Comparison of ENCODE assay signal across 29 cellular contexts in the genomic region with DNA sequence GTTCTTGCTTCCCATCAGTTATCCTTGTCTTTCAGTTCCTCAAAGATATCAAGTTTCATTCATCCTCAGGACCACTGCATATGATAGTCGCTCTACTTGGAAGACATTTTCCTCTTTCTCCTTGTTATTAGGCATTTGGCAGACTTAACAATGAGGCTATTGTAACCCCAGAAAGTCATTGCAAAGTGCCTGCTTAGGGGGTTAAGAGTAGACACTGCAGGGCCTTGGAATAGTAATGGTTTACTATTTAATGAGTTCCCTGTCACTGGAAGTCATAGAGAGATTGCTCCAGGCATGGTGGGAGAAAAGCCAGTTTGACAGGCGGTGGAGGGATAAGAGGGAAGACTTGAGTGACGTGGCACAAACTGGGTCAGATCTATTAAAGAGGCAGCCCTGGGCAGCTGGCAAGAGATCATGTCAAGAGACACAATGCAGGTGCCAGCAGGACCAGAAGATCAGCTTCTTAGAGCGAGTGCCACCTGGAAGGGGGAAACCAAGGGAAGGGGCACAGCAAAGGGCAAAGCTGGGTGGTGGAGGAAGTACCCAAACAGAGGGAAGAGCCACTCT. TPM values are rescaled to one million over a fixed set of nuclear protein-coding genes. Genes with fewer than 3 reads are reported as not detected.
DNase-seq lines count a peak whose midpoint lies in the region; ATAC-seq and TF ChIP-seq lines count a peak whose summit lies in the region.
"Had no signal": no experiment of that assay in that cellular context is flagged by ENCODE, and none has a peak within 500 bp of the region (broad histone marks: within the 10 kb centered on the region; RNA-seq: fewer than 3 reads in every experiment).

No MANE protein-coding gene starts in this region.

- H3K36me3 ChIP-seq in suprapubic skin (no peaks in the 10 kb centered on the region), SK-N-SH (replicated peaks in 1 of 2; ENCODE audit: control insufficient read depth in 1 of 2, insufficient read depth in 2 of 2, low read length in 1 of 2) (no peaks in the 10 kb centered on the region)
- H3K36me3 ChIP-seq: tibial nerve had no signal

- no peak overlapping the region for H3K4me3 ChIP-seq in suprapubic skin
- no peak overlapping the region for H3K4me3 ChIP-seq in SK-N-SH (ENCODE audit: low read depth in 2 of 2, low read length in 1 of 2)
- H3K4me3 ChIP-seq: hepatocyte, spleen, tibial nerve had no signal

- no peak for TF ChIP-seq RAD21 in SK-N-SH (IDR thresholded peaks at IDR 0.05; ENCODE audit: low read length)

- ATAC-seq in GM19467 (IDR thresholded peaks at IDR 0.05; ENCODE audit: unreplicated experiment), result no peak

- H3K27ac ChIP-seq in VCaP, result peak overlapping the region; percentile 66
- H3K27ac ChIP-seq in suprapubic skin, result peak overlapping the region; percentile 46
- no peak overlapping the region for H3K27ac ChIP-seq in SK-N-SH (ENCODE audit: low read depth in 2 of 2, low read length in 1 of 2)
- H3K27ac ChIP-seq: foreskin keratinocyte, hepatocyte, spleen, tibial nerve had no signal

- no peak for TF ChIP-seq POLR2A in suprapubic skin (IDR thresholded peaks at IDR 0.05)

- no peak overlapping the region for H3K4me2 ChIP-seq in SK-N-SH
- H3K4me2 ChIP-seq: hepatocyte had no signal

- no peak overlapping the region for H2AFZ ChIP-seq in SK-N-SH (ENCODE audit: low read depth)
- H2AFZ ChIP-seq: hepatocyte had no signal

- POLR2A ChIA-PET in SK-N-SH (lab: Yijun Ruan, JAX), result no interaction called here

- no peaks in the 10 kb centered on the region for H3F3A ChIP-seq in SK-N-SH (replicated peaks; ENCODE audit: insufficient read depth)

- DNase-seq in NCI-H524 (lab: John Stamatoyannopoulos, UW), result peak; percentile 2 to 4
- no peak for DNase-seq in NCI-H524 treated with DMSO at 0.1 percent for 48 hours (lab: John Stamatoyannopoulos, UW)
- DNase-seq in left kidney (ENCODE audit: low read depth, low spot score), result peak; percentile 36
- no peak for DNase-seq in suprapubic skin (ENCODE audit: low spot score in 2 of 2)
- DNase-seq in DMS53 (lab: John Stamatoyannopoulos, UW), result no peak
- DNase-seq in SK-N-SH, result no peak
- DNase-seq: activated CD4-positive, alpha-beta T cell treated with anti-CD3 and anti-CD28 coated beads for 1 hour; aorta; cerebellar nuclear complex; DMS153; effector CD8-positive, alpha-beta T cell; GF-D8; KBM-7; NCI-H2171 treated with DMSO at 0.1 percent for 48 hours; NCI-H69; spleen; stimulated activated CD4-positive, alpha-beta T cell treated with anti-CD3 and anti-CD28 coated beads, Interleukin-4, amount 100 ng/mL, for 1 hour; stimulated activated naive CD4-positive, alpha-beta T cell had no signal

- H3K79me2 ChIP-seq in SK-N-SH (ENCODE audit: insufficient read depth), result no peaks in the 10 kb centered on the region
- H3K79me2 ChIP-seq: hepatocyte had no signal

- TF ChIP-seq CTCF in VCaP (conservative IDR thresholded peaks at IDR 0.05) (no peak), suprapubic skin (IDR thresholded peaks at IDR 0.05) (no peak), SK-N-SH (IDR thresholded peaks at IDR 0.05) (no peak)

- H3K4me1 ChIP-seq in suprapubic skin (peaks cover 26% of the 10 kb centered on the region), SK-N-SH (ENCODE audit: control insufficient read depth in 1 of 2, insufficient read depth in 2 of 2, low read depth in 1 of 2, low read length in 1 of 2) (peaks cover 0 to 37% of the 10 kb centered on the region in 2 experiments; a peak in 3 of 4 replicates)

- no peaks in the 10 kb centered on the region for H4K20me1 ChIP-seq in SK-N-SH (ENCODE audit: insufficient read depth)

- 48% methylated on average over 4 of the region's 4 CpGs for WGBS in suprapubic skin
- WGBS in SK-N-SH (ENCODE audit: low lambda C conversion rate), result 63% methylated on average over 4 of the region's 4 CpGs

- no peaks in the 10 kb centered on the region for H3K9me2 ChIP-seq in SK-N-SH

- H3K9me3 ChIP-seq in suprapubic skin, result no peaks in the 10 kb centered on the region
- no peaks in the 10 kb centered on the region for H3K9me3 ChIP-seq in SK-N-SH
- H3K9me3 ChIP-seq: spleen, tibial nerve had no signal

- no peak overlapping the region for H3K9ac ChIP-seq in SK-N-SH

- TF ChIP-seq EP300 in suprapubic skin (IDR thresholded peaks at IDR 0.05) (no peak), SK-N-SH (IDR thresholded peaks at IDR 0.05; ENCODE audit: borderline replicate concordance in 1 of 2, low read depth in 1 of 2, low read length in 1 of 2) (no peak)

- H3K27me3 ChIP-seq in suprapubic skin, result no peaks in the 10 kb centered on the region
- no peaks in the 10 kb centered on the region for H3K27me3 ChIP-seq in SK-N-SH (ENCODE audit: insufficient read depth)
- H3K27me3 ChIP-seq: foreskin keratinocyte, hepatocyte, spleen, tibial nerve had no signal

- CTCF ChIA-PET in SK-N-SH (lab: Yijun Ruan, JAX), result interaction anchor here (1.0 to 1.2 kb wide), 2 partner anchors 38 to 499 kb away, joined by 3 read pairs; no protein-coding TSS in a partner anchor

TF ChIP-seq in SK-N-SH, 30 proteins besides CTCF, POLR2A, EP300 and RAD21 (continues in another document):
- no peak for TF ChIP-seq MXI1 (IDR thresholded peaks at IDR 0.05; ENCODE audit: low read depth, low read length)
- no peak for TF ChIP-seq GATA2 (CRISPR knock-in tag; IDR thresholded peaks at IDR 0.05)
- TF ChIP-seq SMC3 (IDR thresholded peaks at IDR 0.05; ENCODE audit: low read depth, low read length), result no peak
- no peak for TF ChIP-seq YY1 (IDR thresholded peaks at IDR 0.05; ENCODE audit: low read depth)
- TF ChIP-seq, protein P1, sequence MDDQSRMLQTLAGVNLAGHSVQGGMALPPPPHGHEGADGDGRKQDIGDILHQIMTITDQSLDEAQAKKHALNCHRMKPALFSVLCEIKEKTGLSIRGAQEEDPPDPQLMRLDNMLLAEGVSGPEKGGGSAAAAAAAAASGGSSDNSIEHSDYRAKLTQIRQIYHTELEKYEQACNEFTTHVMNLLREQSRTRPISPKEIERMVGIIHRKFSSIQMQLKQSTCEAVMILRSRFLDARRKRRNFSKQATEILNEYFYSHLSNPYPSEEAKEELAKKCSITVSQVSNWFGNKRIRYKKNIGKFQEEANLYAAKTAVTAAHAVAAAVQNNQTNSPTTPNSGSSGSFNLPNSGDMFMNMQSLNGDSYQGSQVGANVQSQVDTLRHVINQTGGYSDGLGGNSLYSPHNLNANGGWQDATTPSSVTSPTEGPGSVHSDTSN (IDR thresholded peaks at IDR 0.05), result no peak
- TF ChIP-seq RCOR1 (IDR thresholded peaks at IDR 0.05; ENCODE audit: low read length), result no peak
- TF ChIP-seq, protein P2, sequence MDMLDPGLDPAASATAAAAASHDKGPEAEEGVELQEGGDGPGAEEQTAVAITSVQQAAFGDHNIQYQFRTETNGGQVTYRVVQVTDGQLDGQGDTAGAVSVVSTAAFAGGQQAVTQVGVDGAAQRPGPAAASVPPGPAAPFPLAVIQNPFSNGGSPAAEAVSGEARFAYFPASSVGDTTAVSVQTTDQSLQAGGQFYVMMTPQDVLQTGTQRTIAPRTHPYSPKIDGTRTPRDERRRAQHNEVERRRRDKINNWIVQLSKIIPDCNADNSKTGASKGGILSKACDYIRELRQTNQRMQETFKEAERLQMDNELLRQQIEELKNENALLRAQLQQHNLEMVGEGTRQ (IDR thresholded peaks at IDR 0.05; ENCODE audit: borderline replicate concordance, low read depth, low read length), result no peak
- no peak for TF ChIP-seq GABPA (IDR thresholded peaks at IDR 0.05; ENCODE audit: low read depth)
- TF ChIP-seq FOXM1 (IDR thresholded peaks at IDR 0.05; ENCODE audit: low read depth), result no peak
- TF ChIP-seq, protein P3, sequence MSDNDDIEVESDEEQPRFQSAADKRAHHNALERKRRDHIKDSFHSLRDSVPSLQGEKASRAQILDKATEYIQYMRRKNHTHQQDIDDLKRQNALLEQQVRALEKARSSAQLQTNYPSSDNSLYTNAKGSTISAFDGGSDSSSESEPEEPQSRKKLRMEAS (IDR thresholded peaks at IDR 0.05; ENCODE audit: low read depth), result no peak
- no peak for TF ChIP-seq FOSL2 (IDR thresholded peaks at IDR 0.05; ENCODE audit: borderline replicate concordance, low read depth)
- TF ChIP-seq JUND (IDR thresholded peaks at IDR 0.05), result no peak
- TF ChIP-seq, protein P4, sequence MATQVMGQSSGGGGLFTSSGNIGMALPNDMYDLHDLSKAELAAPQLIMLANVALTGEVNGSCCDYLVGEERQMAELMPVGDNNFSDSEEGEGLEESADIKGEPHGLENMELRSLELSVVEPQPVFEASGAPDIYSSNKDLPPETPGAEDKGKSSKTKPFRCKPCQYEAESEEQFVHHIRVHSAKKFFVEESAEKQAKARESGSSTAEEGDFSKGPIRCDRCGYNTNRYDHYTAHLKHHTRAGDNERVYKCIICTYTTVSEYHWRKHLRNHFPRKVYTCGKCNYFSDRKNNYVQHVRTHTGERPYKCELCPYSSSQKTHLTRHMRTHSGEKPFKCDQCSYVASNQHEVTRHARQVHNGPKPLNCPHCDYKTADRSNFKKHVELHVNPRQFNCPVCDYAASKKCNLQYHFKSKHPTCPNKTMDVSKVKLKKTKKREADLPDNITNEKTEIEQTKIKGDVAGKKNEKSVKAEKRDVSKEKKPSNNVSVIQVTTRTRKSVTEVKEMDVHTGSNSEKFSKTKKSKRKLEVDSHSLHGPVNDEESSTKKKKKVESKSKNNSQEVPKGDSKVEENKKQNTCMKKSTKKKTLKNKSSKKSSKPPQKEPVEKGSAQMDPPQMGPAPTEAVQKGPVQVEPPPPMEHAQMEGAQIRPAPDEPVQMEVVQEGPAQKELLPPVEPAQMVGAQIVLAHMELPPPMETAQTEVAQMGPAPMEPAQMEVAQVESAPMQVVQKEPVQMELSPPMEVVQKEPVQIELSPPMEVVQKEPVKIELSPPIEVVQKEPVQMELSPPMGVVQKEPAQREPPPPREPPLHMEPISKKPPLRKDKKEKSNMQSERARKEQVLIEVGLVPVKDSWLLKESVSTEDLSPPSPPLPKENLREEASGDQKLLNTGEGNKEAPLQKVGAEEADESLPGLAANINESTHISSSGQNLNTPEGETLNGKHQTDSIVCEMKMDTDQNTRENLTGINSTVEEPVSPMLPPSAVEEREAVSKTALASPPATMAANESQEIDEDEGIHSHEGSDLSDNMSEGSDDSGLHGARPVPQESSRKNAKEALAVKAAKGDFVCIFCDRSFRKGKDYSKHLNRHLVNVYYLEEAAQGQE (IDR thresholded peaks at IDR 0.05; ENCODE audit: low read depth, low read length), result no peak

RNA-seq across cellular contexts. Expression of a gene that starts 16.8 kb away (rescaled TPM):
- total RNA-seq in suprapubic skin, result 1 to 10 TPM in 1 of 4 donors, under 1 TPM in 1, not detected in 2; 0.38 to 1.1 TPM
- not detected in 2 replicates for polyA plus RNA-seq in SK-N-SH (2012; rRNA removed)
- polyA plus RNA-seq in SK-N-SH (2012; cell fraction: cytosol; rRNA removed), result not detected in 2 replicates
- polyA plus RNA-seq in SK-N-SH (2012; cell fraction: nucleus; rRNA removed), result not detected in 2 replicates
- total RNA-seq: activated CD8-positive, alpha-beta memory T cell treated with anti-CD3 and anti-CD28 coated beads for 36 hours; aorta; foreskin keratinocyte; mammary epithelial cell; myocyte; osteoblast; spleen; tibial nerve had no signal
- polyA plus RNA-seq: aorta, BJ, esophagus, foreskin keratinocyte, mammary epithelial cell, spleen had no signal

Comparison
In these comparisons a context has a peak if more than half of its experiments do, and no peak if none do; other contexts are left out.
1. DNase-seq: peak in NCI-H524 (2 of 2) and left kidney (single experiment); none in NCI-H524 treated with DMSO at 0.1 percent for 48 hours (single experiment), suprapubic skin (0 of 2), DMS53 (single experiment) and SK-N-SH (single experiment).
2. H3K27ac ChIP-seq: peak in VCaP (single experiment) and suprapubic skin (single experiment); none in SK-N-SH (0 of 2).